8 cellular contexts compared by ENCODE assay signal in genomic region chr17:68759343-68760140, GRCh38.
A peak's percentile ranks its signal among the peaks of the same experiment; 100 is the strongest.
DNase-seq lines count a peak whose midpoint lies in the region; ATAC-seq and TF ChIP-seq lines count a peak whose summit lies in the region.

No MANE protein-coding gene starts in this region.

- H3K56ac ChIP-seq in H9 (ENCODE audit: insufficient read length, low read depth, low read length), result no peak overlapping the region

- peaks cover 13 to 15% of the 10 kb centered on the region in 2 experiments for H3K4me1 Mint-ChIP-seq in H9

- H3K18ac ChIP-seq in H9 (ENCODE audit: insufficient read length, low read depth, low read length), result peak overlapping the region; percentile 80

- H4K5ac ChIP-seq in H9 (ENCODE audit: insufficient read length, low read depth, low read length), result peak overlapping the region; percentile 13

- H4K20me1 ChIP-seq in H9 (ENCODE audit: control insufficient read depth, insufficient read depth, insufficient read length), result no peaks in the 10 kb centered on the region

- ATAC-seq in heart left ventricle, result peak; percentile 96 to 100 (median 98)

- no peak overlapping the region for H2AK5ac ChIP-seq in H9 (ENCODE audit: insufficient read length, low read length)

- H3K4ac ChIP-seq in H9 (ENCODE audit: low read depth, low read length), result no peak overlapping the region

- no peak overlapping the region for H4K8ac ChIP-seq in H9 (replicated peaks; ENCODE audit: insufficient read length, low read depth, low read length)

- peaks cover 5 to 28% (median 12%) of the 10 kb centered on the region in 3 experiments for H3K36me3 Mint-ChIP-seq in H9 (ENCODE audit: insufficient read depth in 1 of 3, low read depth in 3 of 3)

- peak overlapping the region; percentile 5 for H3K4me2 ChIP-seq in H9 (ENCODE audit: insufficient read depth, insufficient read length, low read length)
- H3K4me2 ChIP-seq in parathyroid adenoma (ENCODE audit: low read length), result peak overlapping the region; percentile 42

- H3K27ac ChIP-seq in H9 (ENCODE audit: insufficient read length, low read depth, low read length) (no peak overlapping the region), Peyer's patch (peak overlapping the region in 3 of 4 donors; percentile 6 to 69 (median 60)), adrenal gland (peak overlapping the region; percentile 28 to 94 (median 89)), heart left ventricle (peak overlapping the region; percentile 30 to 95 (median 78)), parathyroid adenoma (peak overlapping the region; percentile 7)

- no peak overlapping the region for H2BK120ac ChIP-seq in H9 (ENCODE audit: low read depth, low read length, poor library complexity, severe bottlenecking)

- H3K9me3 Mint-ChIP-seq in H9, result peaks cover 21% of the 10 kb centered on the region in 2 experiments

- peak overlapping the region; percentile 3 to 44; a peak in 2 of 5 replicates for H3K4me3 Mint-ChIP-seq in H9

- no peak for TF ChIP-seq POLR2A in Peyer's patch (IDR thresholded peaks at IDR 0.05)
- TF ChIP-seq POLR2A in adrenal gland (IDR thresholded peaks at IDR 0.05), result peak in 1 of 2 donors; percentile 44
- no peak for TF ChIP-seq POLR2A in heart left ventricle (IDR thresholded peaks at IDR 0.05)

- H2BK20ac ChIP-seq in H9 (ENCODE audit: low read depth, low read length, poor library complexity, severe bottlenecking), result no peak overlapping the region

- TF ChIP-seq CTCF in H9 (conservative IDR thresholded peaks at IDR 0.05) (peak; percentile 93), Peyer's patch (IDR thresholded peaks at IDR 0.05) (peak; percentile 9 to 92 (median 74)), adrenal gland (IDR thresholded peaks at IDR 0.05) (peak; percentile 75 to 97 (median 94)), heart left ventricle (IDR thresholded peaks at IDR 0.05) (peak; percentile 74 to 96 (median 87)), parathyroid adenoma (IDR thresholded peaks at IDR 0.05) (peak; percentile 86)

- H3K27ac Mint-ChIP-seq in H9, result peak overlapping the region; percentile 97 to 99 (median 99)

- H3K4me3 ChIP-seq in Peyer's patch (peak overlapping the region in 3 of 4 donors; percentile 6 to 40 (median 23)), adrenal gland (peak overlapping the region in 2 of 4 donors; percentile 20 to 57), heart left ventricle (peak overlapping the region in 10 of 12 donors; percentile 17 to 54 (median 37)), parathyroid adenoma (ENCODE audit: low read depth, low read length) (peak overlapping the region; percentile 8)

- H2BK15ac ChIP-seq in H9 (ENCODE audit: low read depth, low read length), result no peak overlapping the region

- H4K91ac ChIP-seq in H9 (ENCODE audit: insufficient read length, low read depth, low read length), result no peak overlapping the region

- no peaks in the 10 kb centered on the region for H3K23me2 ChIP-seq in H9 (ENCODE audit: insufficient read length, low read depth, low read length, poor library complexity, severe bottlenecking)

- DNase-seq in GM04504 (ENCODE audit: low read depth) (peak; percentile 89), H9 (peak; percentile 95), LoVo (ENCODE audit: low spot score) (peak; percentile 90), Peyer's patch (peak; percentile 45 to 90 (median 76)), adrenal gland (peak; percentile 86 to 98 (median 95)), heart left ventricle (peak; percentile 86 to 92 (median 86))
- no peak for DNase-seq in central memory CD4-positive, alpha-beta T cell

- H3K79me2 ChIP-seq in H9 (ENCODE audit: insufficient read depth, low read length) (no peaks in the 10 kb centered on the region), parathyroid adenoma (no peaks in the 10 kb centered on the region)

- H3T11ph ChIP-seq in H9 (ENCODE audit: low read length), result no peak overlapping the region

- H3K4me1 ChIP-seq in H9 (ENCODE audit: insufficient read depth, low read length) (no peaks in the 10 kb centered on the region), Peyer's patch (peaks cover 0 to 8% (median 0%) of the 10 kb centered on the region in 4 donors), adrenal gland (replicated peaks in 1 of 2) (peaks cover 0 to 8% of the 10 kb centered on the region in 2 donors), heart left ventricle (peaks cover 0 to 15% (median 6%) of the 10 kb centered on the region in 12 donors), parathyroid adenoma (peaks cover 5% of the 10 kb centered on the region)

- H3K36me3 ChIP-seq in Peyer's patch (no peaks in the 10 kb centered on the region), adrenal gland (replicated peaks in 1 of 2) (no peaks in the 10 kb centered on the region), heart left ventricle (no peaks in the 10 kb centered on the region), parathyroid adenoma (ENCODE audit: control insufficient read depth, insufficient read depth, low read length) (no peaks in the 10 kb centered on the region)

- H3K27me3 Mint-ChIP-seq in H9 (ENCODE audit: low read depth), result no peaks in the 10 kb centered on the region; the same call in 1 of the 2 replicates

- no peak overlapping the region for H2BK5ac ChIP-seq in H9 (ENCODE audit: insufficient read length, low read length)

- H3K27me3 ChIP-seq in H9 (ENCODE audit: insufficient read depth, low read length) (no peaks in the 10 kb centered on the region), Peyer's patch (no peaks in the 10 kb centered on the region), adrenal gland (no peaks in the 10 kb centered on the region), heart left ventricle (no peaks in the 10 kb centered on the region), parathyroid adenoma (ENCODE audit: control insufficient read depth, insufficient read depth, low read length) (no peaks in the 10 kb centered on the region)

- H3K23ac ChIP-seq in H9 (ENCODE audit: insufficient read length, low read depth, low read length), result no peak overlapping the region

- intact Hi-C loops in adrenal gland (cut with DNase I) (loop anchor here (5.0 to 10.0 kb wide), 4 partner anchors 222 to 585 kb away; no protein-coding TSS in a partner anchor), heart left ventricle (cut with DNase I) (loop anchor here (5.0 to 10.0 kb wide), 15 partner anchors 142 to 587 kb away; partner anchors contain the start of gene FAM20A (in 1 of the 10))

- no peak overlapping the region for H3K9ac ChIP-seq in H9 (ENCODE audit: extremely low read depth, insufficient read length, low read length)
- H3K9ac ChIP-seq in parathyroid adenoma, result no peak overlapping the region

- H3K14ac ChIP-seq in H9 (ENCODE audit: insufficient read depth, low read length), result 0 out of 2 replicates have a peak overlapping the region, but pooled peaks have one; percentile 27

- WGBS in H9 (ENCODE audit: extremely low coverage, insufficient read length, low lambda C conversion rate), result no CpG with 5 or more reads among the region's 12 CpGs
- 0 to 5% (median 4%) methylated on average over 12 of the region's 12 CpGs for WGBS in adrenal gland, 4 donors
- 10 to 19% (median 13%) methylated on average over 12 of the region's 12 CpGs for WGBS in heart left ventricle, 4 donors

- H2AFZ ChIP-seq in H9 (ENCODE audit: low read length) (peak overlapping the region; percentile 27), parathyroid adenoma (peak overlapping the region; percentile 50)

- H3K79me1 ChIP-seq in H9 (ENCODE audit: insufficient read depth, low read depth, low read length, poor library complexity, severe bottlenecking), result no peaks in the 10 kb centered on the region

- H3K9me3 ChIP-seq in H9 (ENCODE audit: control insufficient read depth, low read depth, low read length) (no peaks in the 10 kb centered on the region), Peyer's patch (no peaks in the 10 kb centered on the region), adrenal gland (replicated peaks in 1 of 3) (no peaks in the 10 kb centered on the region), heart left ventricle (peaks cover 0 to 4% (median 0%) of the 10 kb centered on the region in 12 donors), parathyroid adenoma (ENCODE audit: control insufficient read depth, low read length) (no peaks in the 10 kb centered on the region)

- H2BK12ac ChIP-seq in H9 (ENCODE audit: insufficient read length, low read depth, low read length), result no peak overlapping the region
